Comparison of ENCODE assay signal across 1 cellular context in the genomic region with DNA sequence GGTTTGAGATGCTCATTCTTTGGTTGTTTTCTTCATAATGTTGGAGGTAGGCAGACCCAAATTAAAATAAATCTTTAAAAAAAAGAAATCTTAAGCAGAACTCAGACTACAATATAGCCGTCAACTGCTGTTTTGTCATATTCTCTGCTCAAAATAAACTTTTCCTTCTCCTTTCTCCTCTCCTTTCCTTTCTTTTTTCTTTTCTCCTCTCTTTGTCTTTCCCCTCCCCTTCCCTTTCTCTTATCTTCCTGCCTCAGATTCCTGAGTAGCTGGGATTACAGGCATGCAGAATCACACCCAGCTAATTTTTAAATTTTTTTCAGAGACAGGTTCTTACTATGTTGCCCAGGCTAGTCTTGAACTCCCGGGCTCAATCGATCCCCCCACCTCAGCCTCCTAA.
TF ChIP-seq lines count a peak whose summit lies in the region.

No MANE protein-coding gene starts in this region.

TF ChIP-seq in K562, 482 proteins besides CTCF, POLR2A, EP300 and RAD21 (continued from another document and continues in another):
- TF ChIP-seq CHD7 (IDR thresholded peaks at IDR 0.05; ENCODE audit: low read depth, low read length) (no peak), DLX4 (CRISPR knock-in tag; IDR thresholded peaks at IDR 0.05) (no peak), ZFP1 (CRISPR knock-in tag; IDR thresholded peaks at IDR 0.05) (no peak), NFYB (IDR thresholded peaks at IDR 0.05; ENCODE audit: extremely low read depth, insufficient read length) (no peak), ELK1 (CRISPR knock-in tag; IDR thresholded peaks at IDR 0.05) (no peak), KDM1A (IDR thresholded peaks at IDR 0.05) (peak in 1 of 2 experiments; percentile 35; a peak in 1 of 4 replicates), CTBP1 (IDR thresholded peaks at IDR 0.05; ENCODE audit: borderline replicate concordance) (no peak), RFX7 (CRISPR knock-in tag; IDR thresholded peaks at IDR 0.05) (no peak), ZBTB9 (CRISPR knock-in tag; IDR thresholded peaks at IDR 0.05) (no peak), ZNF444 (CRISPR knock-in tag; IDR thresholded peaks at IDR 0.05) (no peak), MECOM (CRISPR knock-in tag; IDR thresholded peaks at IDR 0.05) (no peak), TAL1 (IDR thresholded peaks at IDR 0.05) (0 out of 2 replicates have a peak, but pooled peaks have one; percentile 5), ZNF551 (CRISPR knock-in tag; IDR thresholded peaks at IDR 0.05) (no peak), ZNF3 (CRISPR knock-in tag; IDR thresholded peaks at IDR 0.05) (no peak), MEF2D (tag; conservative IDR thresholded peaks at IDR 0.05; ENCODE audit: low read depth) (no peak), HNRNPH1 (optimal IDR thresholded peaks at IDR 0.05; ENCODE audit: low read depth, low read length) (no peak), KDM2B (CRISPR knock-in tag; IDR thresholded peaks at IDR 0.05) (no peak), SREBF2 (CRISPR knock-in tag; IDR thresholded peaks at IDR 0.05) (no peak), MEIS2 (IDR thresholded peaks at IDR 0.05; ENCODE audit: partially characterized antibody) (no peak), ZNF134 (CRISPR knock-in tag; conservative IDR thresholded peaks at IDR 0.05) (no peak), BCL6 (CRISPR knock-in tag; IDR thresholded peaks at IDR 0.05) (no peak), ZKSCAN3 (CRISPR knock-in tag; IDR thresholded peaks at IDR 0.05) (no peak), POLR2AphosphoS5 (IDR thresholded peaks at IDR 0.05; ENCODE audit: control insufficient read depth, insufficient read depth, low read depth, low read length) (no peak), ZKSCAN8 (CRISPR knock-in tag; IDR thresholded peaks at IDR 0.05) (no peak), PRDM10 (IDR thresholded peaks at IDR 0.05; ENCODE audit: partially characterized antibody) (no peak), POLR2G (IDR thresholded peaks at IDR 0.05; ENCODE audit: low read depth, low read length) (no peak), U2AF1 (optimal IDR thresholded peaks at IDR 0.05; ENCODE audit: low read depth, low read length) (no peak), MCM3 (IDR thresholded peaks at IDR 0.05) (no peak), ZBTB17 (CRISPR knock-in tag; IDR thresholded peaks at IDR 0.05) (no peak), ZNF23 (CRISPR knock-in tag; IDR thresholded peaks at IDR 0.05) (no peak), SMARCE1 (IDR thresholded peaks at IDR 0.05) (0 out of 2 replicates have a peak, but pooled peaks have one; percentile 7), SIRT6 (IDR thresholded peaks at IDR 0.05; ENCODE audit: low read depth, low read length) (no peak), RBM15 (IDR thresholded peaks at IDR 0.05; ENCODE audit: insufficient read depth, low read length) (no peak), SMARCC2 (IDR thresholded peaks at IDR 0.05; ENCODE audit: low read depth) (no peak), ZNF79 (CRISPR knock-in tag; IDR thresholded peaks at IDR 0.05; ENCODE audit: low read depth) (no peak), HNRNPLL (IDR thresholded peaks at IDR 0.05; ENCODE audit: low read depth, low read length, poor library complexity, severe bottlenecking) (no peak), CBX8 (IDR thresholded peaks at IDR 0.05; ENCODE audit: borderline replicate concordance, extremely low read depth, low read depth, low read length, poor library complexity, severe bottlenecking) (no peak), E2F6 (IDR thresholded peaks at IDR 0.05; ENCODE audit: borderline replicate concordance in 1 of 2, extremely low read depth in 1 of 2, insufficient read depth in 1 of 2, insufficient read length in 1 of 2, low read depth in 1 of 2, low read length in 1 of 2, poor library complexity in 1 of 2, severe bottlenecking in 1 of 2) (no peak), ZC3H8 (IDR thresholded peaks at IDR 0.05) (no peak), RCOR1 (IDR thresholded peaks at IDR 0.05; ENCODE audit: borderline replicate concordance in 1 of 2, low read depth in 2 of 2, low read length in 2 of 2) (0 out of 4 replicates have a peak, but pooled peaks of 1 of the 2 experiments have one; percentile 42)
- TF ChIP-seq, protein P1, sequence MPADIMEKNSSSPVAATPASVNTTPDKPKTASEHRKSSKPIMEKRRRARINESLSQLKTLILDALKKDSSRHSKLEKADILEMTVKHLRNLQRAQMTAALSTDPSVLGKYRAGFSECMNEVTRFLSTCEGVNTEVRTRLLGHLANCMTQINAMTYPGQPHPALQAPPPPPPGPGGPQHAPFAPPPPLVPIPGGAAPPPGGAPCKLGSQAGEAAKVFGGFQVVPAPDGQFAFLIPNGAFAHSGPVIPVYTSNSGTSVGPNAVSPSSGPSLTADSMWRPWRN (IDR thresholded peaks at IDR 0.05; ENCODE audit: low read depth): no peak
- TF ChIP-seq, protein P2, sequence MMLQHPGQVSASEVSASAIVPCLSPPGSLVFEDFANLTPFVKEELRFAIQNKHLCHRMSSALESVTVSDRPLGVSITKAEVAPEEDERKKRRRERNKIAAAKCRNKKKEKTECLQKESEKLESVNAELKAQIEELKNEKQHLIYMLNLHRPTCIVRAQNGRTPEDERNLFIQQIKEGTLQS (IDR thresholded peaks at IDR 0.05): no peak
- TF ChIP-seq, protein P2 (CRISPR knock-in tag; conservative IDR thresholded peaks at IDR 0.05): no peak
